ENCODE assay signal across 8 cellular contexts in genomic region chr6:89081423-89082322, GRCh38. TPM values are rescaled to one million over a fixed set of nuclear protein-coding genes. Genes with fewer than 3 reads are reported as not detected.
DNase-seq lines count a peak whose midpoint lies in the region; ATAC-seq and TF ChIP-seq lines count a peak whose summit lies in the region.

No MANE protein-coding gene starts in this region.

- TF ChIP-seq CTCF in GM06990 (IDR thresholded peaks at IDR 0.05; ENCODE audit: insufficient read depth, low read length, poor library complexity, severe bottlenecking) (no peak), HFFc6 (IDR thresholded peaks at IDR 0.05) (no peak), osteoblast (IDR thresholded peaks at IDR 0.05; ENCODE audit: extremely low read depth, low read depth, low read length) (no peak), thoracic aorta (IDR thresholded peaks at IDR 0.05) (no peak)

- H3K9ac ChIP-seq in SK-N-MC (ENCODE audit: insufficient read length): peak overlapping the region; percentile 97

- peaks cover 27% of the 10 kb centered on the region for H3K4me1 Mint-ChIP-seq in HFFc6 (ENCODE audit: low read depth)

- H4K20me1 ChIP-seq in osteoblast (ENCODE audit: insufficient read depth, low read length): peaks cover 29% of the 10 kb centered on the region

- no peaks in the 10 kb centered on the region for H3K9me3 Mint-ChIP-seq in HFFc6
- no peaks in the 10 kb centered on the region for H3K9me3 Mint-ChIP-seq in activated naive CD4-positive, alpha-beta T cell treated with anti-CD3 and anti-CD28 coated beads, Interleukin-2, amount 50 U/mL, for 72 hours

- H3K9me3 ChIP-seq in SK-N-MC (ENCODE audit: low read depth, low read length): no peaks in the 10 kb centered on the region
- H3K9me3 ChIP-seq in osteoblast (ENCODE audit: low read depth, low read length): no peaks in the 10 kb centered on the region
- H3K9me3 ChIP-seq in thoracic aorta: no peaks in the 10 kb centered on the region

- H3K27me3 ChIP-seq in GM06990 (replicated peaks; ENCODE audit: control insufficient read depth, insufficient read depth, low read length) (no peaks in the 10 kb centered on the region), osteoblast (ENCODE audit: insufficient read depth, low read length) (no peaks in the 10 kb centered on the region), thoracic aorta (replicated peaks; ENCODE audit: insufficient read depth) (no peaks in the 10 kb centered on the region)

- peak overlapping the region; percentile 94 for H3K4me2 ChIP-seq in osteoblast (ENCODE audit: insufficient read depth, low read length)

- peak overlapping the region; percentile 95 for H3K27ac Mint-ChIP-seq in HFFc6
- peak overlapping the region; percentile 93 to 97 for H3K27ac Mint-ChIP-seq in activated naive CD4-positive, alpha-beta T cell treated with anti-CD3 and anti-CD28 coated beads, Interleukin-2, amount 50 U/mL, for 72 hours

- H3K4me1 ChIP-seq in osteoblast (ENCODE audit: insufficient read depth, low read length) (peaks cover 12% of the 10 kb centered on the region), thoracic aorta (ENCODE audit: control insufficient read depth in 1 of 2, low read depth in 2 of 2) (peaks cover 25 to 33% of the 10 kb centered on the region in 2 donors)

- peak overlapping the region; percentile 94 for H3K4me3 Mint-ChIP-seq in HFFc6

- DNase-seq in GM06990 (ENCODE audit: extremely low read depth, insufficient read length): peak; percentile 96
- DNase-seq in HFFc6: peak; percentile 91
- peak; percentile 91 for DNase-seq in NCI-H1048 (lab: John Stamatoyannopoulos, UW)
- DNase-seq in SK-N-MC (ENCODE audit: low read depth, low spot score): peak; percentile 90
- DNase-seq in activated naive CD4-positive, alpha-beta T cell treated with anti-CD3 and anti-CD28 coated beads, Interleukin-2, amount 50 U/mL, for 72 hours (ENCODE audit: low spot score in 2 of 2): peak; percentile 97 to 98
- DNase-seq in glomerular visceral epithelial cell (ENCODE audit: extremely low spot score): peak; percentile 98
- peak; percentile 97 for DNase-seq in osteoblast (ENCODE audit: insufficient read length, low spot score, missing footprints)
- DNase-seq in thoracic aorta (ENCODE audit: low spot score): peak; percentile 98

- H3K27ac ChIP-seq in SK-N-MC (peak overlapping the region; percentile 88), osteoblast (ENCODE audit: low read depth, low read length) (peak overlapping the region; percentile 96), thoracic aorta (peak overlapping the region; percentile 100)

- H3K36me3 Mint-ChIP-seq in HFFc6 (ENCODE audit: low read depth): peaks cover 30% of the 10 kb centered on the region
- H3K36me3 Mint-ChIP-seq in activated naive CD4-positive, alpha-beta T cell treated with anti-CD3 and anti-CD28 coated beads, Interleukin-2, amount 50 U/mL, for 72 hours: peaks cover 29 to 41% of the 10 kb centered on the region in 2 donors

- H3K79me2 ChIP-seq in osteoblast (ENCODE audit: insufficient read depth, low read length): peaks cover 43% of the 10 kb centered on the region

- peaks cover 8% of the 10 kb centered on the region for H3K27me3 Mint-ChIP-seq in HFFc6 (ENCODE audit: insufficient read depth)

- H2AFZ ChIP-seq in osteoblast (ENCODE audit: low read length): peak overlapping the region; percentile 32

- H3K4me3 ChIP-seq in GM06990 (replicated peaks; ENCODE audit: low read depth, low read length): peak overlapping the region; percentile 95
- peak overlapping the region; percentile 95 for H3K4me3 ChIP-seq in SK-N-MC
- peak overlapping the region; percentile 81 for H3K4me3 ChIP-seq in osteoblast (ENCODE audit: insufficient read depth, low read length)
- H3K4me3 ChIP-seq in thoracic aorta: peak overlapping the region; percentile 100

- H3K36me3 ChIP-seq in GM06990 (ENCODE audit: control insufficient read depth, insufficient read depth, low read length) (peaks cover 6% of the 10 kb centered on the region), SK-N-MC (ENCODE audit: insufficient read depth, low read length) (peaks cover 29% of the 10 kb centered on the region), osteoblast (ENCODE audit: insufficient read depth, low read length) (peaks cover 23% of the 10 kb centered on the region), thoracic aorta (peaks cover 15% of the 10 kb centered on the region)

- peak; percentile 69 for ATAC-seq in activated naive CD4-positive, alpha-beta T cell treated with anti-CD3 and anti-CD28 coated beads, Interleukin-2, amount 50 U/mL, for 72 hours
- ATAC-seq in thoracic aorta (ENCODE audit: insufficient number of reproducible peaks, low FRiP score, low read depth): peak; percentile 51

RNA-seq across cellular contexts. Expression of gene PNRC1, which starts 1.1 kb away (rescaled TPM):
- 10 to 100 TPM; 42.2 to 63.2 (median 52.8) TPM for total RNA-seq in HFFc6 (2021; fragmentation: NEBNext Ultra II Directional; extraction: Animal tissue kit (Norgen Biotek cat#: 25700))
- 100 to 1,000 TPM in 1 of 2 donors, 10 to 100 TPM in 1; 97.3 to 150 TPM for total RNA-seq in activated naive CD4-positive, alpha-beta T cell treated with anti-CD3 and anti-CD28 coated beads, Interleukin-2, amount 50 U/mL, for 72 hours
- 95.2 and 98.1 TPM in 2 replicates for total RNA-seq in osteoblast
- total RNA-seq in thoracic aorta: 100 to 1,000 TPM; 217 to 297 TPM

RNA-seq across cellular contexts. Expression of gene SRSF12, which starts 36.2 kb away (rescaled TPM):
- not detected for total RNA-seq in HFFc6 (2021; fragmentation: NEBNext Ultra II Directional; extraction: Animal tissue kit (Norgen Biotek cat#: 25700))
- total RNA-seq in activated naive CD4-positive, alpha-beta T cell treated with anti-CD3 and anti-CD28 coated beads, Interleukin-2, amount 50 U/mL, for 72 hours: under 1 TPM; 0.48 to 0.53 TPM
- total RNA-seq in osteoblast: under 0.01 and 0.29 TPM in 2 replicates
- 1 to 10 TPM in 1 of 2 donors, under 1 TPM in 1; 0.41 to 1.3 TPM for total RNA-seq in thoracic aorta

Comparison
In these comparisons a context has a peak if more than half of its experiments do, and no peak if none do; other contexts are left out.
1. Peak in every context shown above with its lines: DNase-seq, ATAC-seq, H3K4me3 ChIP-seq and H3K27ac ChIP-seq.